15 cellular contexts compared by ENCODE assay signal in genomic region chr13:18996221-18996620, GRCh38.
"Had no signal": no experiment of that assay in that cellular context is flagged by ENCODE, and none has a peak within 500 bp of the region (broad histone marks: within the 10 kb centered on the region; RNA-seq: fewer than 3 reads in every experiment).

No MANE protein-coding gene starts in this region.

- H3K27ac Mint-ChIP-seq: naive thymus-derived CD8-positive, alpha-beta T cell had no signal

- H3K4me3 ChIP-seq: colonic mucosa, heart left ventricle, ovary, smooth muscle cell had no signal

- ATAC-seq: heart left ventricle; naive thymus-derived CD8-positive, alpha-beta T cell had no signal

- H3K36me3 ChIP-seq: colonic mucosa, heart left ventricle, ovary had no signal

- H3K27me3 Mint-ChIP-seq: naive thymus-derived CD8-positive, alpha-beta T cell had no signal

- H3K4me3 Mint-ChIP-seq: naive thymus-derived CD8-positive, alpha-beta T cell had no signal

- DNase-seq: colonic mucosa; dermis blood vessel endothelial cell; erythroblast; foreskin melanocyte; heart left ventricle; hippocampal formation; kidney glomerular epithelial cell; mammary epithelial cell; naive thymus-derived CD8-positive, alpha-beta T cell; ovary; stimulated activated CD4-positive, alpha-beta T cell treated with anti-CD3 and anti-CD28 coated beads, Interleukin-2, amount 100 ng/mL, for 48 hours; stimulated activated naive CD4-positive, alpha-beta T cell treated with Interleukin-2 at 50 U/mL for 16 hours had no signal

- H3K4me2 ChIP-seq: smooth muscle cell had no signal

- H3K27me3 ChIP-seq: colonic mucosa, heart left ventricle, ovary had no signal

- H3K9me3 ChIP-seq: colonic mucosa, ovary had no signal

- H3K4me1 ChIP-seq: colonic mucosa had no signal

- H3K27ac ChIP-seq: colonic mucosa, heart left ventricle, ovary had no signal

- FAIRE-seq: endothelial cell of umbilical vein, islet of Langerhans had no signal
